In genomic region chr7:117544061-117544460, GRCh38 we compare ENCODE assay signal across 9 cellular contexts.
"Had no signal": no experiment of that assay in that cellular context is flagged by ENCODE, and none has a peak within 500 bp of the region (broad histone marks: within the 10 kb centered on the region; RNA-seq: fewer than 3 reads in every experiment).

No MANE protein-coding gene starts in this region.

- ATAC-seq: GM23338, HepG2 had no signal

- H3K4me1 Mint-ChIP-seq: IgD-negative memory B cell had no signal

- H3K27me3 Mint-ChIP-seq: IgD-negative memory B cell had no signal

- H3K4me3 Mint-ChIP-seq: GM23338, H9, IgD-negative memory B cell had no signal

- DNase-seq: H9, HCEC 1CT, KBM-7 had no signal

- H3K4me3 ChIP-seq: GM23338 had no signal

- H3K27ac ChIP-seq: HL-60 had no signal

- FAIRE-seq: H1, H54, HepG2 had no signal

- H3K36me3 Mint-ChIP-seq: IgD-negative memory B cell had no signal

- H3K27ac Mint-ChIP-seq: GM23338, H9, IgD-negative memory B cell had no signal

- H3K9me3 Mint-ChIP-seq: GM23338, H9 had no signal
